ENCODE assay signal across 8 cellular contexts in genomic region chr11:117327255-117327566, GRCh38. TPM values are rescaled to one million over a fixed set of nuclear protein-coding genes. Genes with fewer than 3 reads are reported as not detected.
DNase-seq lines count a peak whose midpoint lies in the region; FAIRE-seq and TF ChIP-seq lines count a peak whose summit lies in the region.
"Not testable (repeated sequence)": the region's sequence is repeated elsewhere in the genome, so short reads cannot be mapped to it uniquely, and the experiment has no call there.

No MANE protein-coding gene starts in this region.

- 7 to 14% (median 10%) methylated on average over 5 of the region's 5 CpGs for WGBS in stomach, 5 donors

- not testable (repeated sequence) for H3K27ac Mint-ChIP-seq in activated naive CD4-positive, alpha-beta T cell treated with anti-CD3 and anti-CD28 coated beads for 36 hours; endothelial cell (ENCODE audit: unreplicated experiment); neural progenitor cell

- H3K79me2 ChIP-seq in ACC112 (ENCODE audit: control insufficient read depth, insufficient read depth, low read length, unreplicated experiment), result peaks cover 24% of the 10 kb centered on the region
- H3K79me2 ChIP-seq in MM.1S (ENCODE audit: low read length); neural progenitor cell (ENCODE audit: low read depth): not testable (repeated sequence)

- peak; percentile 54 for FAIRE-seq in GM12892 (lab: Jason Lieb, UNC)

- TF ChIP-seq POLR2A in GM12892 (IDR thresholded peaks at IDR 0.05; ENCODE audit: low read depth, low read length); stomach (IDR thresholded peaks at IDR 0.05): not testable (repeated sequence)

- not testable (repeated sequence) for H3K36me3 ChIP-seq in ACC112 (ENCODE audit: insufficient read depth, low read length); MM.1S (replicated peaks; ENCODE audit: insufficient read depth, low read length); neural progenitor cell; stomach

- not testable (repeated sequence) for H2AFZ ChIP-seq in ACC112 (ENCODE audit: low read length, unreplicated experiment); MM.1S (ENCODE audit: low read length); neural progenitor cell (replicated peaks)

- H3K36me3 Mint-ChIP-seq in activated naive CD4-positive, alpha-beta T cell treated with anti-CD3 and anti-CD28 coated beads for 36 hours (ENCODE audit: low read depth); endothelial cell (ENCODE audit: low read depth, unreplicated experiment); neural progenitor cell: not testable (repeated sequence)

- H3K4me3 ChIP-seq in ACC112 (ENCODE audit: low read depth, low read length) (peak overlapping the region; percentile 91), MM.1S (ENCODE audit: low read length) (peak overlapping the region; percentile 76), iPS-11a (ENCODE audit: low read depth, low read length) (peak overlapping the region; percentile 8), neural progenitor cell (peak overlapping the region; percentile 92), stomach (peak overlapping the region; percentile 77 to 83 (median 80))

- not testable (repeated sequence) for H3F3A ChIP-seq in MM.1S (ENCODE audit: insufficient read depth, low read length); neural progenitor cell (ENCODE audit: low read depth)

- not testable (repeated sequence) for H3K27me3 ChIP-seq in ACC112 (ENCODE audit: insufficient read depth, low read length); MM.1S (replicated peaks; ENCODE audit: insufficient read depth, low read length); neural progenitor cell; stomach

- peak overlapping the region; percentile 61 for H3K4me3 Mint-ChIP-seq in activated naive CD4-positive, alpha-beta T cell treated with anti-CD3 and anti-CD28 coated beads for 36 hours
- H3K4me3 Mint-ChIP-seq in endothelial cell (ENCODE audit: unreplicated experiment), result peak overlapping the region; percentile 85
- not testable (repeated sequence) for H3K4me3 Mint-ChIP-seq in neural progenitor cell

- H3K4me1 Mint-ChIP-seq in activated naive CD4-positive, alpha-beta T cell treated with anti-CD3 and anti-CD28 coated beads for 36 hours (ENCODE audit: low read depth); endothelial cell (ENCODE audit: unreplicated experiment); neural progenitor cell: not testable (repeated sequence)

- intact Hi-C loops in activated naive CD4-positive, alpha-beta T cell treated with anti-CD3 and anti-CD28 coated beads for 36 hours (cut with micrococcal nuclease), result loop anchor here (1.0 to 10.0 kb wide), 7 partner anchors 11 to 1880 kb away; partner anchors contain the start of genes BACE1, CBL, PAFAH1B2 and SIDT2
- intact Hi-C loops in stomach (cut with DNase I; ENCODE audit: low total_unique reads), result not testable (repeated sequence)

- TF ChIP-seq EP300 in stomach (IDR thresholded peaks at IDR 0.05), result not testable (repeated sequence)

- TF ChIP-seq CTCF in MM.1S (IDR thresholded peaks at IDR 0.05; ENCODE audit: low read length); endothelial cell (IDR thresholded peaks at IDR 0.05; ENCODE audit: unreplicated experiment); neural progenitor cell (IDR thresholded peaks at IDR 0.05); stomach (IDR thresholded peaks at IDR 0.05): not testable (repeated sequence)

- H4K20me1 ChIP-seq in MM.1S (ENCODE audit: insufficient read depth, low read length), result not testable (repeated sequence)
- H4K20me1 ChIP-seq in neural progenitor cell (ENCODE audit: low read depth), result peaks cover 14% of the 10 kb centered on the region

- not testable (repeated sequence) for H3K9me2 ChIP-seq in MM.1S (replicated peaks; ENCODE audit: insufficient read depth, low read length)

- H3K9me3 ChIP-seq in MM.1S (replicated peaks; ENCODE audit: insufficient read depth, low read length); neural progenitor cell (ENCODE audit: low read depth); stomach: not testable (repeated sequence)

- CTCF ChIA-PET in activated naive CD4-positive, alpha-beta T cell treated with anti-CD3 and anti-CD28 coated beads for 36 hours (lab: Charles Lee), result not testable (repeated sequence)

- H3K4me2 ChIP-seq in MM.1S (ENCODE audit: low read depth, low read length), result peak overlapping the region; percentile 11; the same call in 1 of the 2 replicates
- H3K4me2 ChIP-seq in neural progenitor cell, result peak overlapping the region; percentile 92

- not testable (repeated sequence) for H3K9me3 Mint-ChIP-seq in activated naive CD4-positive, alpha-beta T cell treated with anti-CD3 and anti-CD28 coated beads for 36 hours; endothelial cell (ENCODE audit: unreplicated experiment); neural progenitor cell

- DNase-seq in GM12892 (ENCODE audit: insufficient read length); MM.1S; activated naive CD4-positive, alpha-beta T cell treated with anti-CD3 and anti-CD28 coated beads for 36 hours; endothelial cell (ENCODE audit: low spot score); neural progenitor cell (ENCODE audit: low spot score); stomach: not testable (repeated sequence)

- H3K9ac ChIP-seq in MM.1S (ENCODE audit: low read length); neural progenitor cell: not testable (repeated sequence)

- H3K27ac ChIP-seq in ACC112 (ENCODE audit: low read depth, low read length) (peak overlapping the region; percentile 76; the same call in 1 of the 2 replicates), stomach (peak overlapping the region in 4 of 5 donors; percentile 89 to 96 (median 92))
- H3K27ac ChIP-seq in MM.1S (ENCODE audit: low read length); neural progenitor cell: not testable (repeated sequence)

- H3K4me1 ChIP-seq in ACC112 (ENCODE audit: control insufficient read depth, insufficient read depth, low read length, unreplicated experiment) (peaks cover 15% of the 10 kb centered on the region), stomach (peaks cover 11 to 25% (median 19%) of the 10 kb centered on the region in 4 donors)
- H3K4me1 ChIP-seq in MM.1S (ENCODE audit: low read length); neural progenitor cell: not testable (repeated sequence)

- not testable (repeated sequence) for H3K27me3 Mint-ChIP-seq in activated naive CD4-positive, alpha-beta T cell treated with anti-CD3 and anti-CD28 coated beads for 36 hours (ENCODE audit: low read depth); endothelial cell (ENCODE audit: unreplicated experiment); neural progenitor cell (ENCODE audit: insufficient read depth, low read depth)

RNA-seq across cellular contexts. Expression of gene CEP164, which starts 0.4 kb away (rescaled TPM):
- polyA plus RNA-seq in GM12892 (2012; ENCODE audit: missing spikeins), result 15.4 TPM
- total RNA-seq in activated naive CD4-positive, alpha-beta T cell treated with anti-CD3 and anti-CD28 coated beads for 36 hours, result 10 to 100 TPM; 23.9 to 24.6 TPM
- total RNA-seq in endothelial cell (ENCODE audit: unreplicated experiment) (28.6 TPM), neural progenitor cell (ENCODE audit: low replicate concordance) (24.2 and 26.0 TPM in 2 replicates), stomach (10 to 100 TPM; 11.7 to 40.9 (median 26.1) TPM)
- polyA plus RNA-seq in stomach, result 10 to 100 TPM in 2 of 3 donors, 1 to 10 TPM in 1; 9.5 to 18.6 (median 12.0) TPM

RNA-seq across cellular contexts. Expression of gene BACE1, which starts 11.2 kb away (rescaled TPM):
- polyA plus RNA-seq in GM12892 (2012; ENCODE audit: missing spikeins), result 2.1 TPM
- under 1 TPM; 0.62 TPM for total RNA-seq in activated naive CD4-positive, alpha-beta T cell treated with anti-CD3 and anti-CD28 coated beads for 36 hours
- 28.4 TPM for total RNA-seq in endothelial cell (ENCODE audit: unreplicated experiment)
- total RNA-seq in neural progenitor cell (ENCODE audit: low replicate concordance), result 8.2 and 16.3 TPM in 2 replicates
- total RNA-seq in stomach, result 10 to 100 TPM; 12.8 to 21.1 (median 16.4) TPM
- 1 to 10 TPM; 3.3 to 6.0 (median 4.4) TPM for polyA plus RNA-seq in stomach

RNA-seq across cellular contexts. Expression of gene BACE1-AS, which starts 36.1 kb away (rescaled TPM):
- polyA plus RNA-seq in GM12892 (2012; ENCODE audit: missing spikeins), result 3.6 TPM
- 1 to 10 TPM; 2.8 to 3.0 TPM for total RNA-seq in activated naive CD4-positive, alpha-beta T cell treated with anti-CD3 and anti-CD28 coated beads for 36 hours
- total RNA-seq in endothelial cell (ENCODE audit: unreplicated experiment) (10.2 TPM), neural progenitor cell (ENCODE audit: low replicate concordance) (7.6 and 10.3 TPM in 2 replicates), stomach (1 to 10 TPM; 1.8 to 7.6 (median 5.5) TPM)
- 1 to 10 TPM; 1.5 to 8.0 (median 2.9) TPM for polyA plus RNA-seq in stomach

Comparison
In these comparisons a context has a peak if more than half of its experiments do, and no peak if none do; other contexts are left out.
1. H3K4me3 ChIP-seq: peak in every context shown above with its lines; median percentile 92 in neural progenitor cell; 91 in ACC112; 80 in stomach; 76 in MM.1S; 8 in iPS-11a.